8 cellular contexts compared by ENCODE assay signal in genomic region chr1:42931108-42931539, GRCh38. TPM values are rescaled to one million over a fixed set of nuclear protein-coding genes. Genes with fewer than 3 reads are reported as not detected.
A peak's percentile ranks its signal among the peaks of the same experiment; 100 is the strongest.
DNase-seq lines count a peak whose midpoint lies in the region; ATAC-seq and TF ChIP-seq lines count a peak whose summit lies in the region.

No MANE protein-coding gene starts in this region.

- H3K27me3 ChIP-seq in esophagus muscularis mucosa, result no peaks in the 10 kb centered on the region
- H3K27me3 ChIP-seq in neural progenitor cell, result no peaks in the 10 kb centered on the region

- H3K79me2 ChIP-seq in neural progenitor cell (ENCODE audit: low read depth), result peaks cover 70% of the 10 kb centered on the region

- no peaks in the 10 kb centered on the region for H3K9me3 Mint-ChIP-seq in activated CD8-positive, alpha-beta T cell treated with anti-CD3 and anti-CD28 coated beads, Interleukin-2, amount 10 ng/mL, durations not matched to agents 7 days and 5 days (ENCODE audit: insufficient read depth)
- no peaks in the 10 kb centered on the region for H3K9me3 Mint-ChIP-seq in neural progenitor cell

- WGBS in esophagus muscularis mucosa, result 68% methylated on average over 7 of the region's 7 CpGs

- no peak overlapping the region for H2AFZ ChIP-seq in neural progenitor cell (replicated peaks)

- H3K27ac ChIP-seq in esophagus muscularis mucosa (replicated peaks in 1 of 4) (peak overlapping the region in 1 of 4 donors; percentile 39), neural progenitor cell (no peak overlapping the region)

- no peak for TF ChIP-seq POLR2A in esophagus muscularis mucosa (IDR thresholded peaks at IDR 0.05; ENCODE audit: low read depth)

- peaks cover 83% of the 10 kb centered on the region for H3K36me3 Mint-ChIP-seq in activated CD8-positive, alpha-beta T cell treated with anti-CD3 and anti-CD28 coated beads, Interleukin-2, amount 10 ng/mL, durations not matched to agents 7 days and 5 days (ENCODE audit: low read depth)
- H3K36me3 Mint-ChIP-seq in neural progenitor cell, result peaks cover 65% of the 10 kb centered on the region

- peaks cover 97% of the 10 kb centered on the region for H3K4me1 Mint-ChIP-seq in activated CD8-positive, alpha-beta T cell treated with anti-CD3 and anti-CD28 coated beads, Interleukin-2, amount 10 ng/mL, durations not matched to agents 7 days and 5 days (ENCODE audit: low read depth)
- peaks cover 71% of the 10 kb centered on the region for H3K4me1 Mint-ChIP-seq in neural progenitor cell

- H3K4me3 ChIP-seq in esophagus muscularis mucosa (no peak overlapping the region), neural progenitor cell (no peak overlapping the region)

- H3K27ac Mint-ChIP-seq in activated CD8-positive, alpha-beta T cell treated with anti-CD3 and anti-CD28 coated beads, Interleukin-2, amount 10 ng/mL, durations not matched to agents 7 days and 5 days, result peak overlapping the region; percentile 97
- peak overlapping the region; percentile 96 for H3K27ac Mint-ChIP-seq in neural progenitor cell

- H3F3A ChIP-seq in neural progenitor cell (ENCODE audit: low read depth), result peaks cover 76% of the 10 kb centered on the region

- ATAC-seq in activated CD8-positive, alpha-beta T cell treated with anti-CD3 and anti-CD28 coated beads, Interleukin-2, amount 10 ng/mL, durations not matched to agents 7 days and 5 days, result peak; percentile 44
- ATAC-seq in GM19035 (IDR thresholded peaks at IDR 0.05; ENCODE audit: unreplicated experiment), result no peak
- ATAC-seq in HG02623 (IDR thresholded peaks at IDR 0.05; ENCODE audit: unreplicated experiment), result no peak

- CTCF ChIA-PET in activated CD8-positive, alpha-beta T cell treated with anti-CD3 and anti-CD28 coated beads, Interleukin-2, amount 10 ng/mL, durations not matched to agents 7 days and 5 days (lab: Charles Lee), result interaction anchor here (0.7 to 2.4 kb wide), 9 partner anchors 8 to 142 kb away, joined by 3 to 18 read pairs (median 6); no protein-coding TSS in a partner anchor

- TF ChIP-seq CTCF in GM12872 (IDR thresholded peaks at IDR 0.05; ENCODE audit: insufficient read depth, low read depth, low read length) (peak; percentile 86), esophagus muscularis mucosa (IDR thresholded peaks at IDR 0.05) (peak; percentile 54 to 63 (median 60)), neural progenitor cell (IDR thresholded peaks at IDR 0.05) (peak; percentile 63)

- H3K4me3 Mint-ChIP-seq in activated CD8-positive, alpha-beta T cell treated with anti-CD3 and anti-CD28 coated beads, Interleukin-2, amount 10 ng/mL, durations not matched to agents 7 days and 5 days, result peak overlapping the region; percentile 74
- H3K4me3 Mint-ChIP-seq in neural progenitor cell, result no peak overlapping the region

- H3K4me2 ChIP-seq in neural progenitor cell, result no peak overlapping the region

- intact Hi-C loops in esophagus muscularis mucosa (cut with DNase I), result no loop called here

- peak; percentile 57 for DNase-seq in ACHN
- DNase-seq in NCI-H510A (lab: John Stamatoyannopoulos, UW), result peak; percentile 66
- peak; percentile 78 for DNase-seq in activated CD8-positive, alpha-beta T cell treated with anti-CD3 and anti-CD28 coated beads, Interleukin-2, amount 10 ng/mL, durations not matched to agents 7 days and 5 days
- DNase-seq in esophagus muscularis mucosa (ENCODE audit: extremely low spot score), result no peak
- peak; percentile 67 for DNase-seq in neural progenitor cell (ENCODE audit: low spot score)

- no peak for TF ChIP-seq EP300 in esophagus muscularis mucosa (IDR thresholded peaks at IDR 0.05)

- no peaks in the 10 kb centered on the region for H3K9me3 ChIP-seq in esophagus muscularis mucosa
- H3K9me3 ChIP-seq in neural progenitor cell (ENCODE audit: low read depth), result no peaks in the 10 kb centered on the region

- H3K4me1 ChIP-seq in esophagus muscularis mucosa (peaks cover 3 to 19% (median 19%) of the 10 kb centered on the region in 4 donors), neural progenitor cell (peaks cover 11% of the 10 kb centered on the region)

- peaks cover 100% of the 10 kb centered on the region for H4K20me1 ChIP-seq in neural progenitor cell (ENCODE audit: low read depth)

- no peaks in the 10 kb centered on the region for H3K27me3 Mint-ChIP-seq in activated CD8-positive, alpha-beta T cell treated with anti-CD3 and anti-CD28 coated beads, Interleukin-2, amount 10 ng/mL, durations not matched to agents 7 days and 5 days (ENCODE audit: low read depth)
- H3K27me3 Mint-ChIP-seq in neural progenitor cell (ENCODE audit: insufficient read depth, low read depth), result peaks cover 20% of the 10 kb centered on the region

- H3K9ac ChIP-seq in neural progenitor cell, result no peak overlapping the region

- in situ Hi-C loops in ACHN (cut with HindIII; ENCODE audit: low pct_ligation_motif_present, low pct_unique_long_range_greater_than_20kb, low sequenced_read_pairs), result no loop called here

- POLR2A ChIA-PET in activated CD8-positive, alpha-beta T cell treated with anti-CD3 and anti-CD28 coated beads, Interleukin-2, amount 10 ng/mL, durations not matched to agents 7 days and 5 days (lab: Charles Lee), result interaction anchor here (1.1 to 2.3 kb wide), 3 partner anchors 9 to 26 kb away, joined by 3 to 17 read pairs (median 16); no protein-coding TSS in a partner anchor

- H3K36me3 ChIP-seq in esophagus muscularis mucosa, result peaks cover 24 to 51% (median 44%) of the 10 kb centered on the region in 4 donors
- peaks cover 14% of the 10 kb centered on the region for H3K36me3 ChIP-seq in neural progenitor cell

RNA-seq across cellular contexts. Expression of gene SLC2A1, which starts 27.5 kb away (rescaled TPM):
- total RNA-seq in activated CD8-positive, alpha-beta T cell treated with anti-CD3 and anti-CD28 coated beads, Interleukin-2, amount 10 ng/mL, durations not matched to agents 7 days and 5 days, result 100 to 1,000 TPM; 113 to 123 TPM
- total RNA-seq in esophagus muscularis mucosa, result 10 to 100 TPM; 17.4 to 63.6 (median 31.8) TPM
- 303 and 720 TPM in 2 replicates for total RNA-seq in neural progenitor cell (ENCODE audit: low replicate concordance)
